In genomic region chr21:36430841-36431240, GRCh38 we compare ENCODE assay signal across 11 cellular contexts. TPM values are rescaled to one million over a fixed set of nuclear protein-coding genes. Genes with fewer than 3 reads are reported as not detected.
DNase-seq lines count a peak whose midpoint lies in the region; ATAC-seq and TF ChIP-seq lines count a peak whose summit lies in the region.
"Had no signal": no experiment of that assay in that cellular context is flagged by ENCODE, and none has a peak within 500 bp of the region (broad histone marks: within the 10 kb centered on the region; RNA-seq: fewer than 3 reads in every experiment).

No MANE protein-coding gene starts in this region.

- peak overlapping the region; percentile 62 for H3K4me2 ChIP-seq in hepatocyte

- H3K36me3 Mint-ChIP-seq in activated CD4-positive, alpha-beta memory T cell treated with anti-CD3 and anti-CD28 coated beads, Interleukin-2, amount 10 ng/mL, durations not matched to agents 7 days and 5 days (ENCODE audit: low read depth), result no peaks in the 10 kb centered on the region
- H3K36me3 Mint-ChIP-seq in activated CD4-positive, alpha-beta memory T cell treated with anti-CD3 and anti-CD28 coated beads for 36 hours, result no peaks in the 10 kb centered on the region
- H3K36me3 Mint-ChIP-seq in activated naive CD8-positive, alpha-beta T cell treated with anti-CD3 and anti-CD28 coated beads, Interleukin-2, amount 50 U/mL, for 24 hours (ENCODE audit: low read depth), result peaks cover 1% of the 10 kb centered on the region
- no peaks in the 10 kb centered on the region for H3K36me3 Mint-ChIP-seq in stimulated activated memory B cell treated with anti-CD40 and anti-IgM and Interleukin-4, amounts not matched to agents 10 μg/mL and 1 μg/mL and 100 μg/mL, for 72 hours

- no peaks in the 10 kb centered on the region for H3K9me2 ChIP-seq in hepatocyte (replicated peaks; ENCODE audit: insufficient read depth)

- no peaks in the 10 kb centered on the region for H4K20me1 ChIP-seq in hepatocyte (ENCODE audit: insufficient read depth, poor library complexity, severe bottlenecking)

- peak overlapping the region; percentile 66 for H3K4me3 Mint-ChIP-seq in activated CD4-positive, alpha-beta memory T cell treated with anti-CD3 and anti-CD28 coated beads, Interleukin-2, amount 10 ng/mL, durations not matched to agents 7 days and 5 days
- H3K4me3 Mint-ChIP-seq in activated CD4-positive, alpha-beta memory T cell treated with anti-CD3 and anti-CD28 coated beads for 36 hours, result no peak overlapping the region
- H3K4me3 Mint-ChIP-seq in activated naive CD8-positive, alpha-beta T cell treated with anti-CD3 and anti-CD28 coated beads, Interleukin-2, amount 50 U/mL, for 24 hours, result peak overlapping the region; percentile 77
- no peak overlapping the region for H3K4me3 Mint-ChIP-seq in stimulated activated memory B cell treated with anti-CD40 and anti-IgM and Interleukin-4, amounts not matched to agents 10 μg/mL and 1 μg/mL and 100 μg/mL, for 72 hours

- DNase-seq in activated CD4-positive, alpha-beta memory T cell treated with anti-CD3 and anti-CD28 coated beads, Interleukin-2, amount 10 ng/mL, durations not matched to agents 7 days and 5 days, result no peak
- DNase-seq in activated CD4-positive, alpha-beta memory T cell treated with anti-CD3 and anti-CD28 coated beads for 36 hours, result no peak
- DNase-seq in activated naive CD8-positive, alpha-beta T cell treated with anti-CD3 and anti-CD28 coated beads, Interleukin-2, amount 50 U/mL, for 24 hours, result no peak
- no peak for DNase-seq in hepatocyte (ENCODE audit: low spot score)
- DNase-seq in NCI-H345 treated with DMSO at 0.1 percent for 48 hours (lab: John Stamatoyannopoulos, UW; ENCODE audit: unreplicated experiment), result no peak
- DNase-seq in NCI-H1694 (lab: John Stamatoyannopoulos, UW), result no peak
- DNase-seq: mesendoderm had no signal

- no peaks in the 10 kb centered on the region for H3K27me3 ChIP-seq in hepatocyte

- no peak overlapping the region for H3K27ac Mint-ChIP-seq in activated CD4-positive, alpha-beta memory T cell treated with anti-CD3 and anti-CD28 coated beads, Interleukin-2, amount 10 ng/mL, durations not matched to agents 7 days and 5 days
- no peak overlapping the region for H3K27ac Mint-ChIP-seq in activated CD4-positive, alpha-beta memory T cell treated with anti-CD3 and anti-CD28 coated beads for 36 hours
- H3K27ac Mint-ChIP-seq in activated naive CD8-positive, alpha-beta T cell treated with anti-CD3 and anti-CD28 coated beads, Interleukin-2, amount 50 U/mL, for 24 hours, result no peak overlapping the region
- H3K27ac Mint-ChIP-seq in stimulated activated memory B cell treated with anti-CD40 and anti-IgM and Interleukin-4, amounts not matched to agents 10 μg/mL and 1 μg/mL and 100 μg/mL, for 72 hours, result peak overlapping the region; percentile 91

- POLR2A ChIA-PET in activated CD4-positive, alpha-beta memory T cell treated with anti-CD3 and anti-CD28 coated beads, Interleukin-2, amount 10 ng/mL, durations not matched to agents 7 days and 5 days (lab: Charles Lee), result interaction anchor here (1.2 to 1.5 kb wide), 2 partner anchors 45 to 1133 kb away, joined by 3 read pairs; partner anchors contain the start of gene CHAF1B
- POLR2A ChIA-PET in activated CD4-positive, alpha-beta memory T cell treated with anti-CD3 and anti-CD28 coated beads for 36 hours (lab: Charles Lee), result interaction anchor here (0.7 kb wide), 1 partner anchor 47 kb away, joined by 4 read pairs; no protein-coding TSS in a partner anchor

- H3K4me1 Mint-ChIP-seq in activated CD4-positive, alpha-beta memory T cell treated with anti-CD3 and anti-CD28 coated beads, Interleukin-2, amount 10 ng/mL, durations not matched to agents 7 days and 5 days, result peaks cover 28% of the 10 kb centered on the region
- peaks cover 12% of the 10 kb centered on the region for H3K4me1 Mint-ChIP-seq in activated CD4-positive, alpha-beta memory T cell treated with anti-CD3 and anti-CD28 coated beads for 36 hours (ENCODE audit: low read depth)
- peaks cover 26% of the 10 kb centered on the region for H3K4me1 Mint-ChIP-seq in activated naive CD8-positive, alpha-beta T cell treated with anti-CD3 and anti-CD28 coated beads, Interleukin-2, amount 50 U/mL, for 24 hours
- H3K4me1 Mint-ChIP-seq in stimulated activated memory B cell treated with anti-CD40 and anti-IgM and Interleukin-4, amounts not matched to agents 10 μg/mL and 1 μg/mL and 100 μg/mL, for 72 hours, result peaks cover 25% of the 10 kb centered on the region

- intact Hi-C loops in activated CD4-positive, alpha-beta memory T cell treated with anti-CD3 and anti-CD28 coated beads for 36 hours (cut with micrococcal nuclease), result loop anchor here (1.0 kb wide), 1 partner anchor 47 kb away; no protein-coding TSS in a partner anchor

- H2AFZ ChIP-seq in hepatocyte, result no peak overlapping the region

- H3K27me3 Mint-ChIP-seq in activated CD4-positive, alpha-beta memory T cell treated with anti-CD3 and anti-CD28 coated beads, Interleukin-2, amount 10 ng/mL, durations not matched to agents 7 days and 5 days, result no peaks in the 10 kb centered on the region
- H3K27me3 Mint-ChIP-seq in activated CD4-positive, alpha-beta memory T cell treated with anti-CD3 and anti-CD28 coated beads for 36 hours, result peaks cover 18% of the 10 kb centered on the region
- peaks cover 15% of the 10 kb centered on the region for H3K27me3 Mint-ChIP-seq in activated naive CD8-positive, alpha-beta T cell treated with anti-CD3 and anti-CD28 coated beads, Interleukin-2, amount 50 U/mL, for 24 hours
- H3K27me3 Mint-ChIP-seq in stimulated activated memory B cell treated with anti-CD40 and anti-IgM and Interleukin-4, amounts not matched to agents 10 μg/mL and 1 μg/mL and 100 μg/mL, for 72 hours, result peaks cover 38% of the 10 kb centered on the region

- ATAC-seq in activated naive CD8-positive, alpha-beta T cell treated with anti-CD3 and anti-CD28 coated beads, Interleukin-2, amount 50 U/mL, for 24 hours, result no peak
- ATAC-seq in stimulated activated memory B cell treated with anti-CD40 and anti-IgM and Interleukin-4, amounts not matched to agents 10 μg/mL and 1 μg/mL and 100 μg/mL, for 72 hours, result no peak
- ATAC-seq in HG03565 (IDR thresholded peaks at IDR 0.05; ENCODE audit: unreplicated experiment), result no peak

- no peak overlapping the region for H3K4me3 ChIP-seq in hepatocyte

- no peaks in the 10 kb centered on the region for H3K36me3 ChIP-seq in hepatocyte (replicated peaks; ENCODE audit: insufficient read depth, low read depth)

- peaks cover 14% of the 10 kb centered on the region for H3K4me1 ChIP-seq in hepatocyte (ENCODE audit: insufficient read depth)

- no peaks in the 10 kb centered on the region for H3K79me2 ChIP-seq in hepatocyte

- no peaks in the 10 kb centered on the region for H3K9me3 ChIP-seq in hepatocyte (ENCODE audit: low read depth)

- TF ChIP-seq CTCF in hepatocyte (IDR thresholded peaks at IDR 0.05; ENCODE audit: poor library complexity), result no peak

- CTCF ChIA-PET in activated CD4-positive, alpha-beta memory T cell treated with anti-CD3 and anti-CD28 coated beads, Interleukin-2, amount 10 ng/mL, durations not matched to agents 7 days and 5 days (lab: Charles Lee), result interaction anchor here (1.2 to 2.0 kb wide), 3 partner anchors 9 to 46 kb away, joined by 4 to 7 read pairs (median 6); partner anchors contain the start of gene CHAF1B
- CTCF ChIA-PET in activated CD4-positive, alpha-beta memory T cell treated with anti-CD3 and anti-CD28 coated beads for 36 hours (lab: Charles Lee), result interaction anchor here (0.6 to 1.4 kb wide), 2 partner anchors 9 to 111 kb away, joined by 3 to 6 read pairs; partner anchors contain the start of gene MORC3

- peak overlapping the region; percentile 68 for H3K27ac ChIP-seq in hepatocyte

- H3K9me3 Mint-ChIP-seq in activated CD4-positive, alpha-beta memory T cell treated with anti-CD3 and anti-CD28 coated beads, Interleukin-2, amount 10 ng/mL, durations not matched to agents 7 days and 5 days, result no peaks in the 10 kb centered on the region
- H3K9me3 Mint-ChIP-seq in activated CD4-positive, alpha-beta memory T cell treated with anti-CD3 and anti-CD28 coated beads for 36 hours, result no peaks in the 10 kb centered on the region
- no peaks in the 10 kb centered on the region for H3K9me3 Mint-ChIP-seq in activated naive CD8-positive, alpha-beta T cell treated with anti-CD3 and anti-CD28 coated beads, Interleukin-2, amount 50 U/mL, for 24 hours
- no peaks in the 10 kb centered on the region for H3K9me3 Mint-ChIP-seq in stimulated activated memory B cell treated with anti-CD40 and anti-IgM and Interleukin-4, amounts not matched to agents 10 μg/mL and 1 μg/mL and 100 μg/mL, for 72 hours

- WGBS in hepatocyte (ENCODE audit: low lambda C conversion rate, missing lambda C conversion rate), result 93% methylated on average over 4 of the region's 4 CpGs

RNA-seq across cellular contexts. Expression of gene CHAF1B, which starts 45.6 kb away (rescaled TPM):
- 10 to 100 TPM; 18.8 to 23.9 TPM for total RNA-seq in activated CD4-positive, alpha-beta memory T cell treated with anti-CD3 and anti-CD28 coated beads, Interleukin-2, amount 10 ng/mL, durations not matched to agents 7 days and 5 days
- 10 to 100 TPM; 28.9 to 31.2 TPM for total RNA-seq in activated CD4-positive, alpha-beta memory T cell treated with anti-CD3 and anti-CD28 coated beads for 36 hours
- 1.9 and 3.5 TPM in 2 replicates for total RNA-seq in hepatocyte
- polyA plus RNA-seq in hepatocyte, result 1.1 and 2.0 TPM in 2 replicates

RNA-seq across cellular contexts. Expression of gene CLDN14, which starts 49.1 kb away (rescaled TPM):
- not detected for total RNA-seq in activated CD4-positive, alpha-beta memory T cell treated with anti-CD3 and anti-CD28 coated beads, Interleukin-2, amount 10 ng/mL, durations not matched to agents 7 days and 5 days
- not detected for total RNA-seq in activated CD4-positive, alpha-beta memory T cell treated with anti-CD3 and anti-CD28 coated beads for 36 hours
- total RNA-seq in hepatocyte, result 0.53 and 1.7 TPM in 2 replicates
- polyA plus RNA-seq in hepatocyte, result 0.51 and 2.2 TPM in 2 replicates
- total RNA-seq: esophagus mucosa, NCI-H460 had no signal

Comparison
In these comparisons a context has a peak if more than half of its experiments do, and no peak if none do; other contexts are left out.
1. H3K4me3 Mint-ChIP-seq: peak in activated CD4-positive, alpha-beta memory T cell treated with anti-CD3 and anti-CD28 coated beads, Interleukin-2, amount 10 ng/mL, durations not matched to agents 7 days and 5 days (single experiment) and activated naive CD8-positive, alpha-beta T cell treated with anti-CD3 and anti-CD28 coated beads, Interleukin-2, amount 50 U/mL, for 24 hours (single experiment); none in activated CD4-positive, alpha-beta memory T cell treated with anti-CD3 and anti-CD28 coated beads for 36 hours (single experiment) and stimulated activated memory B cell treated with anti-CD40 and anti-IgM and Interleukin-4, amounts not matched to agents 10 μg/mL and 1 μg/mL and 100 μg/mL, for 72 hours (single experiment).